ENCODE assay signal across 12 cellular contexts in genomic region chr15:63712828-63713520, GRCh38.
DNase-seq lines count a peak whose midpoint lies in the region; ATAC-seq, FAIRE-seq and TF ChIP-seq lines count a peak whose summit lies in the region.
"Had no signal": no experiment of that assay in that cellular context is flagged by ENCODE, and none has a peak within 500 bp of the region (broad histone marks: within the 10 kb centered on the region; RNA-seq: fewer than 3 reads in every experiment).

No MANE protein-coding gene starts in this region.

- no peaks in the 10 kb centered on the region for H3F3A ChIP-seq in smooth muscle cell (ENCODE audit: low read depth)

- TF ChIP-seq CTCF in A549 (IDR thresholded peaks at IDR 0.05) (no peak), smooth muscle cell (IDR thresholded peaks at IDR 0.05; ENCODE audit: borderline replicate concordance, insufficient read depth, poor library complexity, severe bottlenecking) (no peak)

- no peak for TF ChIP-seq POLR2A in A549 (IDR thresholded peaks at IDR 0.05; ENCODE audit: low read length)

- H3K4me1 ChIP-seq in A549 (peaks cover 13% of the 10 kb centered on the region), smooth muscle cell (ENCODE audit: low read depth) (no peaks in the 10 kb centered on the region)
- H3K4me1 ChIP-seq: BE2C, transverse colon had no signal

- H2AFZ ChIP-seq in smooth muscle cell (ENCODE audit: low read depth): no peak overlapping the region

- no peaks in the 10 kb centered on the region for H3K27me3 ChIP-seq in smooth muscle cell (ENCODE audit: low read depth)
- H3K27me3 ChIP-seq: BE2C, transverse colon had no signal

- ATAC-seq in A549 (no peak), HG02678 (IDR thresholded peaks at IDR 0.05; ENCODE audit: unreplicated experiment) (peak; percentile 88)

- DNase-seq in A549 (ENCODE audit: low read depth in 1 of 2, low spot score in 1 of 2): no peak
- no peak for DNase-seq in GM18507 (ENCODE audit: extremely low spot score, insufficient read length, low read depth)
- DNase-seq in MV-4-11 (lab: John Stamatoyannopoulos, UW): peak; percentile 5
- DNase-seq in smooth muscle cell (lab: John Stamatoyannopoulos, UW; ENCODE audit: unreplicated experiment): no peak
- DNase-seq in foreskin melanocyte: no peak
- no peak for DNase-seq in stimulated activated CD4-positive, alpha-beta T cell treated with anti-CD3 and anti-CD28 coated beads, Interleukin-2, amount 100 ng/mL, for 24 hours
- DNase-seq in glomerular visceral epithelial cell (ENCODE audit: extremely low spot score): no peak
- DNase-seq: BE2C, transverse colon had no signal

- POLR2A ChIA-PET in A549 (lab: Yijun Ruan, JAX): no interaction called here

- no peaks in the 10 kb centered on the region for H3K9me3 ChIP-seq in A549
- H3K9me3 ChIP-seq in smooth muscle cell (replicated peaks; ENCODE audit: low read depth): no peaks in the 10 kb centered on the region
- H3K9me3 ChIP-seq: BE2C, HAP-1, transverse colon had no signal

- FAIRE-seq in A549 (lab: Jason Lieb, UNC) (peak; percentile 82), GM18507 (lab: Jason Lieb, UNC) (peak; percentile 72)

- H3K9ac ChIP-seq in smooth muscle cell (ENCODE audit: low read depth): no peak overlapping the region

- TF ChIP-seq RAD21 in A549 (conservative IDR thresholded peaks at IDR 0.05 in 1 of 2, IDR thresholded peaks at IDR 0.05 in 1 of 2): no peak

- WGBS in A549 (ENCODE audit: missing lambda C conversion rate): 84% methylated on average over 6 of the region's 6 CpGs
- WGBS in smooth muscle cell (ENCODE audit: low lambda C conversion rate): 88% methylated on average over 6 of the region's 6 CpGs

- no peak for TF ChIP-seq EP300 in A549 (IDR thresholded peaks at IDR 0.05)

- CTCF ChIA-PET in A549 (lab: Yijun Ruan, JAX): interaction anchor here (1.1 kb wide), 1 partner anchor 356 kb away, joined by 3 read pairs; no protein-coding TSS in a partner anchor

- H3K36me3 ChIP-seq in smooth muscle cell (ENCODE audit: low read depth): peaks cover 12% of the 10 kb centered on the region

- H3K27ac ChIP-seq in A549 (no peak overlapping the region), smooth muscle cell (ENCODE audit: low read depth) (no peak overlapping the region)
- H3K27ac ChIP-seq: RWPE1, transverse colon had no signal

- H3K79me2 ChIP-seq in smooth muscle cell (ENCODE audit: low read depth): no peaks in the 10 kb centered on the region

- H3K4me2 ChIP-seq in A549 (no peak overlapping the region), smooth muscle cell (no peak overlapping the region)

- H3K4me3 ChIP-seq in A549 (no peak overlapping the region), smooth muscle cell (no peak overlapping the region)
- H3K4me3 ChIP-seq: HAP-1, transverse colon had no signal

- no peaks in the 10 kb centered on the region for H4K20me1 ChIP-seq in smooth muscle cell (ENCODE audit: low read depth)

TF ChIP-seq in A549, 52 proteins besides CTCF, POLR2A, EP300 and RAD21:
- TF ChIP-seq MAX (IDR thresholded peaks at IDR 0.05) (no peak), RARB (CRISPR knock-in tag; IDR thresholded peaks at IDR 0.05) (no peak), TFCP2L1 (CRISPR knock-in tag; IDR thresholded peaks at IDR 0.05) (no peak)
